In genomic region chr14:55411426-55412389, GRCh38 we compare ENCODE assay signal across 8 cellular contexts. TPM values are rescaled to one million over a fixed set of nuclear protein-coding genes. Genes with fewer than 3 reads are reported as not detected.
DNase-seq lines count a peak whose midpoint lies in the region; ATAC-seq and TF ChIP-seq lines count a peak whose summit lies in the region.

ATG14 (minus strand) TSS chr14:55411830; CDS start chr14:55411822, 8 bp downstream.

- no peak within 1 kb of the TSS for H4K91ac ChIP-seq in neuronal stem cell (ENCODE audit: low read depth, low read length, poor library complexity)

- peak within 1 kb of the TSS; percentile 52 for H3K23ac ChIP-seq in neuronal stem cell (ENCODE audit: low read depth, low read length, poor library complexity)

- H2BK15ac ChIP-seq in neuronal stem cell (ENCODE audit: low read length): peak within 1 kb of the TSS; percentile 58

- H2BK5ac ChIP-seq in neuronal stem cell (ENCODE audit: low read length): peak within 1 kb of the TSS; percentile 78

- H3K27me3 Mint-ChIP-seq in GM23338 (ENCODE audit: insufficient read depth, low read depth, poor library complexity): no peaks in the 10 kb centered on the region

- no peaks in the 10 kb centered on the region for H3K36me3 Mint-ChIP-seq in GM23338 (ENCODE audit: low read depth)

- H2AFZ ChIP-seq in GM23338 (peak within 1 kb of the TSS; percentile 90), neuronal stem cell (ENCODE audit: low read length) (peak within 1 kb of the TSS; percentile 91)

- no peaks in the 10 kb centered on the region for H3F3A ChIP-seq in GM23338 (replicated peaks; ENCODE audit: low read depth)

- H3K9me3 ChIP-seq in RWPE2 (ENCODE audit: severe bottlenecking) (no peaks in the 10 kb centered on the region), neuronal stem cell (replicated peaks in 1 of 2; ENCODE audit: control insufficient read depth in 2 of 2, insufficient read depth in 1 of 2, low read depth in 1 of 2, low read length in 2 of 2) (no peaks in the 10 kb centered on the region), subcutaneous abdominal adipose tissue (ENCODE audit: control insufficient read depth in 5 of 5, low read length in 5 of 5) (no peaks in the 10 kb centered on the region)

- H3K27me3 ChIP-seq in GM23338 (ENCODE audit: insufficient read depth): no peaks in the 10 kb centered on the region
- H3K27me3 ChIP-seq in RWPE2 (ENCODE audit: insufficient read depth, poor library complexity, severe bottlenecking): no peaks in the 10 kb centered on the region
- H3K27me3 ChIP-seq in neuronal stem cell (ENCODE audit: control insufficient read depth in 3 of 3, insufficient read depth in 3 of 3, low read depth in 1 of 3, low read length in 3 of 3): peaks cover 0 to 7% (median 0%) of the 10 kb centered on the region in 3 experiments
- H3K27me3 ChIP-seq in subcutaneous abdominal adipose tissue (ENCODE audit: control insufficient read depth in 5 of 5, insufficient read depth in 4 of 5, low read length in 5 of 5): no peaks in the 10 kb centered on the region

- H3K4ac ChIP-seq in neuronal stem cell (ENCODE audit: low read length): peak within 1 kb of the TSS; percentile 30

- H3K4me1 Mint-ChIP-seq in GM23338: peaks cover 23% of the 10 kb centered on the region

- no peak within 1 kb of the TSS for H2AK5ac ChIP-seq in neuronal stem cell (ENCODE audit: low read depth, low read length)

- H3K36me3 ChIP-seq in GM23338 (ENCODE audit: insufficient read depth) (no peaks in the 10 kb centered on the region), RWPE2 (ENCODE audit: low read depth) (no peaks in the 10 kb centered on the region), neuronal stem cell (replicated peaks in 1 of 2; ENCODE audit: control insufficient read depth in 2 of 2, insufficient read depth in 2 of 2, low read length in 2 of 2) (peaks cover 0 to 6% of the 10 kb centered on the region in 2 donors), subcutaneous abdominal adipose tissue (ENCODE audit: control insufficient read depth in 5 of 5, insufficient read depth in 5 of 5, low read length in 5 of 5) (peaks cover 0 to 5% (median 0%) of the 10 kb centered on the region in 5 donors)

- no peaks in the 10 kb centered on the region for H4K20me1 ChIP-seq in GM23338 (replicated peaks; ENCODE audit: insufficient read depth)

- H3K9me2 ChIP-seq in GM23338 (ENCODE audit: insufficient read depth): no peaks in the 10 kb centered on the region

- no CpG with 5 or more reads among the region's 57 CpGs for WGBS in neuronal stem cell (ENCODE audit: extremely low coverage in 2 of 2, insufficient read length in 2 of 2, insufficient replicate concordance in 1 of 2), 2 donors

- peak; percentile 98 for ATAC-seq in GM23338
- peak; percentile 94 for ATAC-seq in RWPE2 (ENCODE audit: low read depth)

- H3K27ac ChIP-seq in GM23338 (ENCODE audit: low read depth) (peak within 1 kb of the TSS; percentile 83), RWPE2 (ENCODE audit: poor library complexity, severe bottlenecking) (peak within 1 kb of the TSS; percentile 19), neuronal stem cell (replicated peaks; ENCODE audit: low read length) (peak within 1 kb of the TSS; percentile 26), subcutaneous abdominal adipose tissue (ENCODE audit: low read depth, low read length) (peak within 1 kb of the TSS; percentile 88)

- H3K4me1 ChIP-seq in GM23338 (ENCODE audit: insufficient read depth) (peaks cover 18% of the 10 kb centered on the region), RWPE2 (ENCODE audit: insufficient read depth, poor library complexity, severe bottlenecking) (peaks cover 23% of the 10 kb centered on the region), neuronal stem cell (ENCODE audit: control insufficient read depth in 2 of 2, insufficient read depth in 1 of 2, low read depth in 1 of 2, low read length in 2 of 2) (peaks cover 2 to 5% of the 10 kb centered on the region in 2 donors), subcutaneous abdominal adipose tissue (ENCODE audit: control insufficient read depth in 5 of 5, insufficient read depth in 5 of 5, low read length in 5 of 5) (peaks cover 0 to 40% (median 28%) of the 10 kb centered on the region in 5 donors)

- DNase-seq in EL (peak; percentile 83), GM23338 (ENCODE audit: low spot score) (peak; percentile 95), LoVo (ENCODE audit: low spot score) (peak; percentile 82), RWPE2 (ENCODE audit: low spot score) (peak; percentile 84), activated gamma-delta T cell (lab: John Stamatoyannopoulos, UW) (peak; percentile 40), foreskin melanocyte (peak; percentile 77), neuronal stem cell (ENCODE audit: low spot score) (peak; percentile 81)

- H3K18ac ChIP-seq in neuronal stem cell (ENCODE audit: low read length): peak within 1 kb of the TSS; percentile 89

- peaks cover 47% of the 10 kb centered on the region for H3K79me2 ChIP-seq in GM23338 (replicated peaks; ENCODE audit: insufficient read depth)

- no peaks in the 10 kb centered on the region for H3K9me3 Mint-ChIP-seq in GM23338

- peaks cover 8% of the 10 kb centered on the region for H3K79me1 ChIP-seq in neuronal stem cell (ENCODE audit: low read depth, low read length)

- H3K4me3 Mint-ChIP-seq in GM23338: peak within 1 kb of the TSS; percentile 90

- H3K4me2 ChIP-seq in GM23338: peak within 1 kb of the TSS; percentile 97
- H3K4me2 ChIP-seq in neuronal stem cell (ENCODE audit: insufficient read depth, low read length, poor library complexity, severe bottlenecking): peak within 1 kb of the TSS; percentile 91

- H2BK12ac ChIP-seq in neuronal stem cell (ENCODE audit: low read length): no peak within 1 kb of the TSS

- H3K14ac ChIP-seq in neuronal stem cell (ENCODE audit: low read length): peak within 1 kb of the TSS; percentile 14

- TF ChIP-seq CTCF in GM23338 (conservative IDR thresholded peaks at IDR 0.05; ENCODE audit: low read depth in 2 of 2) (no peak), RWPE2 (IDR thresholded peaks at IDR 0.05; ENCODE audit: poor library complexity, severe bottlenecking) (no peak)

- H3K4me3 ChIP-seq in GM23338: peak within 1 kb of the TSS; percentile 93
- H3K4me3 ChIP-seq in RWPE2 (ENCODE audit: severe bottlenecking): peak within 1 kb of the TSS; percentile 99
- H3K4me3 ChIP-seq in neuronal stem cell (ENCODE audit: low read length in 2 of 2): peak within 1 kb of the TSS; percentile 73 to 100
- peak within 1 kb of the TSS; percentile 91 to 98 (median 95) for H3K4me3 ChIP-seq in subcutaneous abdominal adipose tissue (ENCODE audit: low read depth in 1 of 5, low read length in 5 of 5)

- peak within 1 kb of the TSS; percentile 97 for H3K27ac Mint-ChIP-seq in GM23338

- H2BK120ac ChIP-seq in neuronal stem cell (ENCODE audit: low read depth, low read length): no peak within 1 kb of the TSS

- H3K9ac ChIP-seq in neuronal stem cell (ENCODE audit: low read depth, low read length, poor library complexity): peak within 1 kb of the TSS; percentile 86
- peak within 1 kb of the TSS; percentile 60 to 98 (median 97) for H3K9ac ChIP-seq in subcutaneous abdominal adipose tissue (ENCODE audit: low read length in 5 of 5)

- H4K8ac ChIP-seq in neuronal stem cell (ENCODE audit: low read depth, low read length): no peak within 1 kb of the TSS

TF ChIP-seq in GM23338, 12 proteins besides CTCF, POLR2A, EP300 and RAD21:
- 0 out of 2 replicates have a peak, but pooled peaks have one; percentile 23 for TF ChIP-seq ETS1 (IDR thresholded peaks at IDR 0.05)
- TF ChIP-seq STAT1 (IDR thresholded peaks at IDR 0.05; ENCODE audit: unreplicated experiment): no peak

RNA-seq across cellular contexts. Expression of gene ATG14, which starts in this region (rescaled TPM):
- total RNA-seq in GM23338 (2014; rRNA removed; shearing (Covaris generic)): 15.2 and 15.6 TPM in 2 replicates
- 6.9 and 7.3 TPM in 2 replicates for polyA plus RNA-seq in GM23338 (2016; fragmentation: Nextera tagmentation; extraction: Ambion mirVana)
- 6.7 TPM for polyA plus RNA-seq in neuronal stem cell (2013, experiment 1 of 2)
- 7.1 TPM for polyA plus RNA-seq in neuronal stem cell (2013, experiment 2 of 2)

Comparison
In these comparisons a context has a peak if more than half of its experiments do, and no peak if none do; other contexts are left out.
1. Peak in every context shown above with its lines: DNase-seq, ATAC-seq, H3K4me3 ChIP-seq and H3K27ac ChIP-seq.
2. DNase-seq: peak in every context shown above with its lines; median percentile 95 in GM23338; 84 in RWPE2; 83 in EL; 82 in LoVo; 81 in neuronal stem cell; 77 in foreskin melanocyte; 40 in activated gamma-delta T cell.
3. H3K27ac ChIP-seq: peak in every context shown above with its lines; median percentile 88 in subcutaneous abdominal adipose tissue; 83 in GM23338; 26 in neuronal stem cell; 19 in RWPE2.